Comparison of ENCODE assay signal across 24 cellular contexts in genomic region chr1:170369000-170369399, GRCh38.
"Had no signal": no experiment of that assay in that cellular context is flagged by ENCODE, and none has a peak within 500 bp of the region (broad histone marks: within the 10 kb centered on the region; RNA-seq: fewer than 3 reads in every experiment).

No MANE protein-coding gene starts in this region.

- ATAC-seq: heart right ventricle; left cardiac atrium; left lung; mucosa of descending colon; natural killer cell treated with Interleukin-12 subunit alpha and Interleukin-12 subunit beta and Interleukin-15 and Interleukin-18, amount 100 ng/mL, for 72 hours; pancreas; right lobe of liver had no signal

- DNase-seq: dermis blood vessel endothelial cell; effector memory CD4-positive, alpha-beta T cell; erythroblast; esophagus squamous epithelium; foreskin melanocyte; glutamatergic neuron; heart right ventricle; hippocampal formation; left cardiac atrium; mesenchymal stem cell; naive B cell; pancreas; right lobe of liver; stimulated activated CD4-positive, alpha-beta T cell treated with anti-CD3 and anti-CD28 coated beads, Interleukin-12 subunit alpha, Interleukin-12 subunit beta, amount 100 ng/mL, for 4 hours; stimulated activated CD4-positive, alpha-beta T cell treated with anti-CD3 and anti-CD28 coated beads, Interleukin-1b, Interleukin-23, amount 100 ng/mL, for 48 hours; stimulated activated CD4-positive, alpha-beta T cell treated with anti-CD3 and anti-CD28 coated beads, Interleukin-4, amount 100 ng/mL, for 1 hour; stimulated activated CD8-positive, alpha-beta memory T cell treated with anti-CD3 and anti-CD28 coated beads, Interleukin-4, amount 100 ng/mL, for 48 hours; stimulated activated naive CD4-positive, alpha-beta T cell treated with Interleukin-2 at 50 U/mL for 16 hours; stomach; thyroid gland; trophoblast cell had no signal
